In genomic region chr11:73761403-73761945, GRCh38 we compare ENCODE assay signal across 8 cellular contexts.
A peak's percentile ranks its signal among the peaks of the same experiment; 100 is the strongest.
DNase-seq lines count a peak whose midpoint lies in the region; ATAC-seq lines count a peak whose summit lies in the region.

No MANE protein-coding gene starts in this region.

- H3K27ac ChIP-seq in BLaER1 (peak overlapping the region; percentile 60; the same call in 1 of the 2 replicates), iPS-20b (ENCODE audit: low read length) (no peak overlapping the region), substantia nigra (ENCODE audit: low read depth, low read length, poor library complexity, severe bottlenecking) (peak overlapping the region; percentile 92)

- peak overlapping the region; percentile 86 for H3K4me3 Mint-ChIP-seq in activated naive CD4-positive, alpha-beta T cell treated with anti-CD3 and anti-CD28 coated beads, Interleukin-2, amount 10 ng/mL, durations not matched to agents 7 days and 5 days

- peaks cover 30% of the 10 kb centered on the region for H3K4me1 Mint-ChIP-seq in activated naive CD4-positive, alpha-beta T cell treated with anti-CD3 and anti-CD28 coated beads, Interleukin-2, amount 10 ng/mL, durations not matched to agents 7 days and 5 days

- H3K9ac ChIP-seq in BLaER1, result 0 out of 2 replicates have a peak overlapping the region, but pooled peaks have one; percentile 15
- peak overlapping the region; percentile 49; the same call in 1 of the 2 replicates for H3K9ac ChIP-seq in iPS-20b (ENCODE audit: low read depth, low read length)

- H3K27me3 Mint-ChIP-seq in activated naive CD4-positive, alpha-beta T cell treated with anti-CD3 and anti-CD28 coated beads, Interleukin-2, amount 10 ng/mL, durations not matched to agents 7 days and 5 days, result peaks cover 11% of the 10 kb centered on the region

- H3K4me2 ChIP-seq in BLaER1, result peak overlapping the region; percentile 64

- CTCF ChIA-PET in activated naive CD4-positive, alpha-beta T cell treated with anti-CD3 and anti-CD28 coated beads, Interleukin-2, amount 10 ng/mL, durations not matched to agents 7 days and 5 days (lab: Charles Lee), result interaction anchor here (0.6 to 5.0 kb wide), 3 partner anchors 18 to 184 kb away, joined by 3 to 36 read pairs (median 3); no protein-coding TSS in a partner anchor

- peak overlapping the region; percentile 100 for H3K4me3 ChIP-seq in BLaER1
- peak overlapping the region; percentile 77 for H3K4me3 ChIP-seq in iPS-20b (ENCODE audit: low read length)

- H3K36me3 ChIP-seq in BLaER1, result no peaks in the 10 kb centered on the region
- H3K36me3 ChIP-seq in iPS-20b (ENCODE audit: insufficient read depth, low read depth, low read length), result no peaks in the 10 kb centered on the region

- H3K27me3 ChIP-seq in BLaER1, result no peaks in the 10 kb centered on the region
- no peaks in the 10 kb centered on the region for H3K27me3 ChIP-seq in iPS-20b (ENCODE audit: insufficient read depth, low read length)

- H3K4me1 ChIP-seq in BLaER1, result peaks cover 19% of the 10 kb centered on the region
- H3K4me1 ChIP-seq in iPS-20b (ENCODE audit: insufficient read depth, low read length), result peaks cover 19% of the 10 kb centered on the region

- peak; percentile 4 for ATAC-seq in HG02763 (IDR thresholded peaks at IDR 0.05; ENCODE audit: unreplicated experiment)

- H3K36me3 Mint-ChIP-seq in activated naive CD4-positive, alpha-beta T cell treated with anti-CD3 and anti-CD28 coated beads, Interleukin-2, amount 10 ng/mL, durations not matched to agents 7 days and 5 days, result peaks cover 13% of the 10 kb centered on the region

- H3K9me3 ChIP-seq in BLaER1 (no peaks in the 10 kb centered on the region), iPS-20b (ENCODE audit: insufficient read depth, low read depth, low read length) (no peaks in the 10 kb centered on the region)

- peak; percentile 23 for DNase-seq in activated naive CD4-positive, alpha-beta T cell treated with anti-CD3 and anti-CD28 coated beads, Interleukin-2, amount 10 ng/mL, durations not matched to agents 7 days and 5 days
- DNase-seq in substantia nigra (lab: John Stamatoyannopoulos, UW) (peak in 1 of 49 donors; percentile 10), superior temporal gyrus (ENCODE audit: extremely low spot score) (no peak), middle frontal gyrus (ENCODE audit: extremely low spot score, low spot score) (no peak)
- no peak for DNase-seq in stimulated activated CD4-positive, alpha-beta T cell treated with anti-CD3 and anti-CD28 coated beads, Interleukin-1b, Interleukin-23, amount 100 ng/mL, for 48 hours

- H4K20me1 ChIP-seq in BLaER1, result peaks cover 32% of the 10 kb centered on the region

- H3K27ac Mint-ChIP-seq in activated naive CD4-positive, alpha-beta T cell treated with anti-CD3 and anti-CD28 coated beads, Interleukin-2, amount 10 ng/mL, durations not matched to agents 7 days and 5 days, result peak overlapping the region; percentile 93

- H3K9me3 Mint-ChIP-seq in activated naive CD4-positive, alpha-beta T cell treated with anti-CD3 and anti-CD28 coated beads, Interleukin-2, amount 10 ng/mL, durations not matched to agents 7 days and 5 days, result no peaks in the 10 kb centered on the region
